ENCODE assay signal across 1 cellular context in genomic region chr14:99899578-99900178, GRCh38.
TF ChIP-seq lines count a peak whose summit lies in the region.

No MANE protein-coding gene starts in this region.

TF ChIP-seq in GM12878, 131 proteins besides CTCF, POLR2A, EP300 and RAD21 (continued from another document):
- TF ChIP-seq CEBPB (IDR thresholded peaks at IDR 0.05; ENCODE audit: borderline replicate concordance in 1 of 2, low read depth in 2 of 2, low read length in 2 of 2): no peak
- no peak for TF ChIP-seq SIX5 (IDR thresholded peaks at IDR 0.05; ENCODE audit: low read depth, low read length, severe bottlenecking)
- TF ChIP-seq USF1 (IDR thresholded peaks at IDR 0.05; ENCODE audit: borderline replicate concordance, extremely low read length, insufficient read depth, low read depth, low read length): no peak
- no peak for TF ChIP-seq IKZF2 (IDR thresholded peaks at IDR 0.05)
- TF ChIP-seq ATF2 (IDR thresholded peaks at IDR 0.05; ENCODE audit: low read length): no peak
- TF ChIP-seq ATF3 (IDR thresholded peaks at IDR 0.05; ENCODE audit: borderline replicate concordance, extremely low read depth, low read depth, low read length): no peak
TF ChIP-seq in GM12878: peak in this region for 0.
